8 cellular contexts compared by ENCODE assay signal in genomic region chr16:727291-727977, GRCh38. TPM values are rescaled to one million over a fixed set of nuclear protein-coding genes. Genes with fewer than 3 reads are reported as not detected.
DNase-seq lines count a peak whose midpoint lies in the region; ATAC-seq and TF ChIP-seq lines count a peak whose summit lies in the region.

No MANE protein-coding gene starts in this region.

- DNase-seq in activated CD4-positive, alpha-beta T cell treated with anti-CD3 and anti-CD28 coated beads, Interleukin-2, amount 10 ng/mL, durations not matched to agents 24 days and 14 days, result peak; percentile 78
- no peak for DNase-seq in activated CD4-positive, alpha-beta T cell treated with anti-CD3 and anti-CD28 coated beads, Interleukin-2, amount 50 U/mL, for 1 hour
- peak in 2 of 3 donors; percentile 73 to 78 for DNase-seq in Peyer's patch
- DNase-seq in effector memory CD8-positive, alpha-beta T cell, result no peak
- no peak for DNase-seq in NCI-H1048 (lab: John Stamatoyannopoulos, UW)
- DNase-seq in NCI-H510A treated with DMSO at 0.1 percent for 48 hours (lab: John Stamatoyannopoulos, UW), result no peak
- no peak for DNase-seq in SKM-1 (lab: John Stamatoyannopoulos, UW; ENCODE audit: unreplicated experiment)

- peaks cover 0 to 25% of the 10 kb centered on the region in 2 donors for H3K27me3 ChIP-seq in Peyer's patch
- H3K27me3 ChIP-seq in neuron (ENCODE audit: insufficient read depth, low read length), result no peaks in the 10 kb centered on the region

- no peaks in the 10 kb centered on the region for H3K9me3 ChIP-seq in Peyer's patch
- H3K9me3 ChIP-seq in neuron (ENCODE audit: low read length), result no peaks in the 10 kb centered on the region

- peak; percentile 19 for ATAC-seq in effector memory CD8-positive, alpha-beta T cell (replicated peaks)

- no peak overlapping the region for H2AFZ ChIP-seq in neuron (ENCODE audit: low read depth, low read length)

- peaks cover 2% of the 10 kb centered on the region for H3K36me3 Mint-ChIP-seq in activated CD4-positive, alpha-beta T cell treated with anti-CD3 and anti-CD28 coated beads, Interleukin-2, amount 10 ng/mL, durations not matched to agents 24 days and 14 days (ENCODE audit: low read depth)
- peaks cover 30% of the 10 kb centered on the region for H3K36me3 Mint-ChIP-seq in effector memory CD8-positive, alpha-beta T cell (ENCODE audit: insufficient read depth)

- intact Hi-C loops in activated CD4-positive, alpha-beta T cell treated with anti-CD3 and anti-CD28 coated beads, Interleukin-2, amount 10 ng/mL, durations not matched to agents 24 days and 14 days (cut with micrococcal nuclease), result loop anchor here (5.0 kb wide), 1 partner anchor 45 kb away; the partner anchor contains the start of genes JMJD8 and STUB1

- H3K4me3 ChIP-seq in Peyer's patch (peak overlapping the region; percentile 61 to 66 (median 64)), neuron (ENCODE audit: low read length) (peak overlapping the region; percentile 41)

- TF ChIP-seq POLR2A in Peyer's patch (IDR thresholded peaks at IDR 0.05), result no peak

- H3K27ac Mint-ChIP-seq in activated CD4-positive, alpha-beta T cell treated with anti-CD3 and anti-CD28 coated beads, Interleukin-2, amount 10 ng/mL, durations not matched to agents 24 days and 14 days, result no peak overlapping the region
- no peak overlapping the region for H3K27ac Mint-ChIP-seq in effector memory CD8-positive, alpha-beta T cell

- H3K9me3 Mint-ChIP-seq in activated CD4-positive, alpha-beta T cell treated with anti-CD3 and anti-CD28 coated beads, Interleukin-2, amount 10 ng/mL, durations not matched to agents 24 days and 14 days, result no peaks in the 10 kb centered on the region
- H3K9me3 Mint-ChIP-seq in effector memory CD8-positive, alpha-beta T cell, result no peaks in the 10 kb centered on the region

- peaks cover 3% of the 10 kb centered on the region for H3K27me3 Mint-ChIP-seq in activated CD4-positive, alpha-beta T cell treated with anti-CD3 and anti-CD28 coated beads, Interleukin-2, amount 10 ng/mL, durations not matched to agents 24 days and 14 days
- H3K27me3 Mint-ChIP-seq in effector memory CD8-positive, alpha-beta T cell, result no peaks in the 10 kb centered on the region

- TF ChIP-seq CTCF in Peyer's patch (IDR thresholded peaks at IDR 0.05), result no peak

- H3K4me1 ChIP-seq in Peyer's patch (peaks cover 0 to 31% (median 11%) of the 10 kb centered on the region in 4 donors), neuron (ENCODE audit: insufficient read depth, low read length) (peaks cover 11% of the 10 kb centered on the region)

- peaks cover 0 to 7% (median 0%) of the 10 kb centered on the region in 3 donors for H3K36me3 ChIP-seq in Peyer's patch
- peaks cover 2% of the 10 kb centered on the region for H3K36me3 ChIP-seq in neuron (ENCODE audit: insufficient read depth, low read length)

- H3K27ac ChIP-seq in Peyer's patch, result peak overlapping the region; percentile 46 to 91 (median 68)

- peak overlapping the region; percentile 56 for H3K4me3 Mint-ChIP-seq in activated CD4-positive, alpha-beta T cell treated with anti-CD3 and anti-CD28 coated beads, Interleukin-2, amount 10 ng/mL, durations not matched to agents 24 days and 14 days
- H3K4me3 Mint-ChIP-seq in effector memory CD8-positive, alpha-beta T cell, result peak overlapping the region; percentile 59 to 80

- H3K4me1 Mint-ChIP-seq in activated CD4-positive, alpha-beta T cell treated with anti-CD3 and anti-CD28 coated beads, Interleukin-2, amount 10 ng/mL, durations not matched to agents 24 days and 14 days, result no peaks in the 10 kb centered on the region
- H3K4me1 Mint-ChIP-seq in effector memory CD8-positive, alpha-beta T cell (ENCODE audit: low read depth in 2 of 2), result peaks cover 0 to 8% of the 10 kb centered on the region in 2 donors

RNA-seq across cellular contexts. Expression of gene HAGHL, which starts 0.5 kb away (rescaled TPM):
- total RNA-seq in activated CD4-positive, alpha-beta T cell treated with anti-CD3 and anti-CD28 coated beads, Interleukin-2, amount 10 ng/mL, durations not matched to agents 24 days and 14 days, result 13.1 and 20.9 TPM in 2 replicates
- 10 to 100 TPM in 1 of 4 donors, 1 to 10 TPM in 2, under 1 TPM in 1; 0.53 to 42.9 (median 3.4) TPM for total RNA-seq in Peyer's patch

RNA-seq across cellular contexts. Expression of gene CCDC78, which starts 1.2 kb away (rescaled TPM):
- 6.9 and 8.0 TPM in 2 replicates for total RNA-seq in activated CD4-positive, alpha-beta T cell treated with anti-CD3 and anti-CD28 coated beads, Interleukin-2, amount 10 ng/mL, durations not matched to agents 24 days and 14 days
- 10 to 100 TPM in 1 of 4 donors, 1 to 10 TPM in 3; 2.1 to 13.2 (median 6.3) TPM for total RNA-seq in Peyer's patch

RNA-seq across cellular contexts. Expression of gene ANTKMT, which starts 6.5 kb away (rescaled TPM):
- 38.5 and 56.3 TPM in 2 replicates for total RNA-seq in activated CD4-positive, alpha-beta T cell treated with anti-CD3 and anti-CD28 coated beads, Interleukin-2, amount 10 ng/mL, durations not matched to agents 24 days and 14 days
- 10 to 100 TPM; 52.8 to 93.9 (median 72.0) TPM for total RNA-seq in Peyer's patch

RNA-seq across cellular contexts. Expression of gene METRN, which starts 12.5 kb away (rescaled TPM):
- 27.7 and 30.2 TPM in 2 replicates for total RNA-seq in activated CD4-positive, alpha-beta T cell treated with anti-CD3 and anti-CD28 coated beads, Interleukin-2, amount 10 ng/mL, durations not matched to agents 24 days and 14 days
- total RNA-seq in Peyer's patch, result 10 to 100 TPM in 2 of 4 donors, 1 to 10 TPM in 2; 4.0 to 33.8 (median 8.9) TPM

RNA-seq across cellular contexts. Expression of gene CIAO3, which starts 13.4 kb away (rescaled TPM):
- total RNA-seq in activated CD4-positive, alpha-beta T cell treated with anti-CD3 and anti-CD28 coated beads, Interleukin-2, amount 10 ng/mL, durations not matched to agents 24 days and 14 days, result 39.5 and 42.5 TPM in 2 replicates
- total RNA-seq in Peyer's patch, result 100 to 1,000 TPM in 2 of 4 donors, 10 to 100 TPM in 2; 73.4 to 164 (median 117) TPM

Comparison
In these comparisons a context has a peak if more than half of its experiments do, and no peak if none do; other contexts are left out.
1. DNase-seq: peak in activated CD4-positive, alpha-beta T cell treated with anti-CD3 and anti-CD28 coated beads, Interleukin-2, amount 10 ng/mL, durations not matched to agents 24 days and 14 days (single experiment) and Peyer's patch (2 of 3); none in activated CD4-positive, alpha-beta T cell treated with anti-CD3 and anti-CD28 coated beads, Interleukin-2, amount 50 U/mL, for 1 hour (single experiment), effector memory CD8-positive, alpha-beta T cell (0 of 3), NCI-H1048 (single experiment), NCI-H510A treated with DMSO at 0.1 percent for 48 hours (single experiment) and SKM-1 (single experiment).